Comparison of ENCODE assay signal across 8 cellular contexts in the genomic region with DNA sequence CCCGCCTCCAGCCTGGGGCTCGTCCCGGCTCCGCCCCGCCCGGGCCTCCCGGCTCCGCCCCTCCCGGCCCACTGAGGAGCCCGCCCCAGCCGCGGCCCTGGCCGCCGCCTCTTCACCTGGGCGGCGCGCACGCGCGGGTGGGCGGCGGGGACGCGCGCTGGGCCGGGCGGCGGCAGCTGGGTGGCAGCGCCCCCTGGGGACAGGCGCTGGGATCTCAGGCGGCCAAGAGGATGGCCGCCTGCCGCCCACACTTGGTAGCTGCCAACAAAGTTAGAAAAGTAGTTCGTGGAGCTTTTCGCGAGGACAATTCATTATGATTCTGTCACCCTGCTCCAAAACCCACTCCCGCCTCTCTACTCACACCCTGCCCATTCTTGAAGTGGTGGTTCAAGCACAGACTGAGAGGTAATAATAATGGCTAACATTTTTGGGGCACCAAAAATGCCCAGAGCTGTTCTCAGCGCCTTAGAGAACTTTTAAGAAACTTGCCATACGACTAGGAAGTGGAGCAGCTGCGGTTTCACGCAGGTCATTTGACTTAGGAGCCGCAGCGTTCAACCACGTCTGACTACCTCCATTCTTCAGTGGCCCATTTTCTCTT. TPM values are rescaled to one million over a fixed set of nuclear protein-coding genes. Genes with fewer than 3 reads are reported as not detected.
DNase-seq lines count a peak whose midpoint lies in the region; ATAC-seq and TF ChIP-seq lines count a peak whose summit lies in the region.

No MANE protein-coding gene starts in this region.

- peak overlapping the region; percentile 66 for H3K4me3 Mint-ChIP-seq in activated CD8-positive, alpha-beta T cell treated with anti-CD3 and anti-CD28 coated beads, Interleukin-2, amount 10 ng/mL, durations not matched to agents 7 days and 5 days
- peak overlapping the region; percentile 76 for H3K4me3 Mint-ChIP-seq in memory B cell

- CTCF ChIA-PET in activated CD8-positive, alpha-beta T cell treated with anti-CD3 and anti-CD28 coated beads, Interleukin-2, amount 10 ng/mL, durations not matched to agents 7 days and 5 days (lab: Charles Lee), result interaction anchor here (0.6 to 4.3 kb wide), 56 partner anchors 8 to 479 kb away, joined by 3 to 119 read pairs (median 5); partner anchors contain the start of gene PSMD11

- H3K9me3 Mint-ChIP-seq in activated CD8-positive, alpha-beta T cell treated with anti-CD3 and anti-CD28 coated beads, Interleukin-2, amount 10 ng/mL, durations not matched to agents 7 days and 5 days (ENCODE audit: insufficient read depth), result no peaks in the 10 kb centered on the region
- no peaks in the 10 kb centered on the region for H3K9me3 Mint-ChIP-seq in memory B cell

- peaks cover 14% of the 10 kb centered on the region for H3K4me1 Mint-ChIP-seq in activated CD8-positive, alpha-beta T cell treated with anti-CD3 and anti-CD28 coated beads, Interleukin-2, amount 10 ng/mL, durations not matched to agents 7 days and 5 days (ENCODE audit: low read depth)
- H3K4me1 Mint-ChIP-seq in memory B cell, result peaks cover 21% of the 10 kb centered on the region

- peak overlapping the region; percentile 75 for H3K4me3 ChIP-seq in effector memory CD4-positive, alpha-beta T cell (ENCODE audit: insufficient read depth, low read depth, low read length, poor library complexity, severe bottlenecking)

- peaks cover 41% of the 10 kb centered on the region for H3K27me3 Mint-ChIP-seq in activated CD8-positive, alpha-beta T cell treated with anti-CD3 and anti-CD28 coated beads, Interleukin-2, amount 10 ng/mL, durations not matched to agents 7 days and 5 days (ENCODE audit: low read depth)
- H3K27me3 Mint-ChIP-seq in memory B cell, result peaks cover 3% of the 10 kb centered on the region

- H3K27ac Mint-ChIP-seq in activated CD8-positive, alpha-beta T cell treated with anti-CD3 and anti-CD28 coated beads, Interleukin-2, amount 10 ng/mL, durations not matched to agents 7 days and 5 days, result peak overlapping the region; percentile 78
- H3K27ac Mint-ChIP-seq in memory B cell, result peak overlapping the region; percentile 91

- TF ChIP-seq CTCF in C4-2B (conservative IDR thresholded peaks at IDR 0.05), result peak; percentile 99

- peak overlapping the region; percentile 83 for H3K27ac ChIP-seq in C4-2B
- H3K27ac ChIP-seq in effector memory CD4-positive, alpha-beta T cell (ENCODE audit: insufficient read depth, low read length, poor library complexity, severe bottlenecking), result peak overlapping the region; percentile 64

- H3K9me3 ChIP-seq in effector memory CD4-positive, alpha-beta T cell (ENCODE audit: control insufficient read depth, low read length), result no peaks in the 10 kb centered on the region

- no peaks in the 10 kb centered on the region for H3K36me3 ChIP-seq in effector memory CD4-positive, alpha-beta T cell (ENCODE audit: control insufficient read depth, insufficient read depth, low read length)

- no peaks in the 10 kb centered on the region for H3K27me3 ChIP-seq in effector memory CD4-positive, alpha-beta T cell (replicated peaks; ENCODE audit: control insufficient read depth, insufficient read depth, low read length, poor library complexity, severe bottlenecking)

- ATAC-seq in GM19397 (IDR thresholded peaks at IDR 0.05; ENCODE audit: unreplicated experiment) (peak; percentile 88), HG03520 (IDR thresholded peaks at IDR 0.05; ENCODE audit: unreplicated experiment) (peak; percentile 79), memory B cell (ENCODE audit: low read depth) (peak; percentile 90)
- peak; percentile 97 for ATAC-seq in activated CD8-positive, alpha-beta T cell treated with anti-CD3 and anti-CD28 coated beads, Interleukin-2, amount 10 ng/mL, durations not matched to agents 7 days and 5 days

- peaks cover 14% of the 10 kb centered on the region for H3K4me1 ChIP-seq in effector memory CD4-positive, alpha-beta T cell (ENCODE audit: control insufficient read depth, insufficient read depth, low read length, poor library complexity, severe bottlenecking)

- DNase-seq in NCI-H82 (lab: John Stamatoyannopoulos, UW) (peak; percentile 93), memory B cell (ENCODE audit: low spot score in 2 of 2) (peak; percentile 96 to 97)
- DNase-seq in activated CD8-positive, alpha-beta T cell treated with anti-CD3 and anti-CD28 coated beads, Interleukin-2, amount 10 ng/mL, durations not matched to agents 7 days and 5 days, result peak; percentile 92
- peak; percentile 86 to 88 (median 86) for DNase-seq in effector memory CD4-positive, alpha-beta T cell
- peak; percentile 85 to 87 (median 87) for DNase-seq in stimulated activated CD4-positive, alpha-beta T cell treated with anti-CD3 and anti-CD28 coated beads, TNF-alpha, amount 100 ng/mL, for 4 hours (ENCODE audit: low read depth in 3 of 3)

- H3K36me3 Mint-ChIP-seq in activated CD8-positive, alpha-beta T cell treated with anti-CD3 and anti-CD28 coated beads, Interleukin-2, amount 10 ng/mL, durations not matched to agents 7 days and 5 days (ENCODE audit: low read depth), result no peaks in the 10 kb centered on the region
- H3K36me3 Mint-ChIP-seq in memory B cell, result peaks cover 4% of the 10 kb centered on the region

- POLR2A ChIA-PET in activated CD8-positive, alpha-beta T cell treated with anti-CD3 and anti-CD28 coated beads, Interleukin-2, amount 10 ng/mL, durations not matched to agents 7 days and 5 days (lab: Charles Lee), result interaction anchor here (1.2 kb wide), 1 partner anchor 32 kb away, joined by 4 read pairs; no protein-coding TSS in a partner anchor

RNA-seq across cellular contexts. Expression of gene MYO1D, which starts 0.3 kb away (rescaled TPM):
- 1 to 10 TPM; 2.2 to 2.3 TPM for total RNA-seq in activated CD8-positive, alpha-beta T cell treated with anti-CD3 and anti-CD28 coated beads, Interleukin-2, amount 10 ng/mL, durations not matched to agents 7 days and 5 days

RNA-seq across cellular contexts. Expression of gene TMEM98, which starts 50.7 kb away (rescaled TPM):
- total RNA-seq in activated CD8-positive, alpha-beta T cell treated with anti-CD3 and anti-CD28 coated beads, Interleukin-2, amount 10 ng/mL, durations not matched to agents 7 days and 5 days, result not detected

Comparison
In these comparisons a context has a peak if more than half of its experiments do, and no peak if none do; other contexts are left out.
1. Peak in every context shown above with its lines: DNase-seq, ATAC-seq, H3K4me3 ChIP-seq and H3K27ac ChIP-seq.